Comparison of ENCODE assay signal across 12 cellular contexts in genomic region chr9:78682206-78682605, GRCh38.
"Had no signal": no experiment of that assay in that cellular context is flagged by ENCODE, and none has a peak within 500 bp of the region (broad histone marks: within the 10 kb centered on the region; RNA-seq: fewer than 3 reads in every experiment).

No MANE protein-coding gene starts in this region.

- DNase-seq: activated CD4-positive, alpha-beta T cell treated with anti-CD3 and anti-CD28 coated beads, Interleukin-2, amount 10 ng/mL, durations not matched to agents 7 days and 5 days; activated CD4-positive, CD25-positive, alpha-beta regulatory T cell; activated CD8-positive, alpha-beta memory T cell treated with anti-CD3 and anti-CD28 coated beads, Interleukin-2, amount 50 U/mL, for 48 hours; activated naive CD8-positive, alpha-beta T cell treated with anti-CD3 and anti-CD28 coated beads for 36 hours; activated T-cell treated with anti-CD3 and anti-CD28 coated beads, Interleukin-2, amount 50 U/mL, for 72 hours; anterior cingulate cortex; cerebellar nuclear complex; effector memory CD8-positive, alpha-beta T cell; kidney glomerular epithelial cell; pancreas; stimulated activated CD4-positive, alpha-beta T cell treated with anti-CD3 and anti-CD28 coated beads, Interleukin-2, amount 100 ng/mL, for 48 hours had no signal

- H3K4me3 ChIP-seq: hepatocyte, pancreas had no signal

- H2AFZ ChIP-seq: hepatocyte had no signal

- H3K4me2 ChIP-seq: hepatocyte had no signal

- H3K36me3 ChIP-seq: pancreas had no signal

- H3K27me3 ChIP-seq: hepatocyte, pancreas had no signal

- H3K79me2 ChIP-seq: hepatocyte had no signal

- H3K4me1 ChIP-seq: pancreas had no signal

- H3K27ac ChIP-seq: hepatocyte, pancreas had no signal

- H3K9me3 ChIP-seq: pancreas had no signal
